Comparison of ENCODE assay signal across 20 cellular contexts in genomic region chr7:55505259-55505658, GRCh38.
DNase-seq lines count a peak whose midpoint lies in the region; ATAC-seq and TF ChIP-seq lines count a peak whose summit lies in the region.
"Had no signal": no experiment of that assay in that cellular context is flagged by ENCODE, and none has a peak within 500 bp of the region (broad histone marks: within the 10 kb centered on the region; RNA-seq: fewer than 3 reads in every experiment).

No MANE protein-coding gene starts in this region.

- no peak for ATAC-seq in activated CD4-positive, alpha-beta T cell treated with anti-CD3 and anti-CD28 coated beads for 36 hours
- ATAC-seq in psoas muscle (peak; percentile 61 to 80 (median 72)), left colon (no peak)

- intact Hi-C loops in activated CD4-positive, alpha-beta T cell treated with anti-CD3 and anti-CD28 coated beads for 36 hours (cut with DNase I, micrococcal nuclease): no loop called here
- intact Hi-C loops in psoas muscle (cut with DNase I): no loop called here
- intact Hi-C loops in left colon (cut with DNase I, micrococcal nuclease): no loop called here

- peaks cover 68% of the 10 kb centered on the region for H3F3A ChIP-seq in MM.1S (ENCODE audit: insufficient read depth, low read length)

- peaks cover 17% of the 10 kb centered on the region for H3K36me3 ChIP-seq in MM.1S (replicated peaks; ENCODE audit: insufficient read depth, low read length)
- no peaks in the 10 kb centered on the region for H3K36me3 ChIP-seq in brain microvascular endothelial cell (replicated peaks)
- H3K36me3 ChIP-seq in psoas muscle (ENCODE audit: insufficient read depth in 1 of 2, low read depth in 1 of 2): no peaks in the 10 kb centered on the region
- H3K36me3 ChIP-seq: BE2C, right atrium auricular region had no signal

- no peak overlapping the region for H3K4me3 Mint-ChIP-seq in activated CD4-positive, alpha-beta T cell treated with anti-CD3 and anti-CD28 coated beads for 36 hours
- H3K4me3 Mint-ChIP-seq: brain had no signal

- H3K9me3 ChIP-seq in MM.1S (replicated peaks; ENCODE audit: insufficient read depth, low read length) (no peaks in the 10 kb centered on the region), psoas muscle (no peaks in the 10 kb centered on the region)
- H3K9me3 ChIP-seq: BE2C, right atrium auricular region had no signal

- H3K27me3 ChIP-seq in MM.1S (replicated peaks; ENCODE audit: insufficient read depth, low read length) (no peaks in the 10 kb centered on the region), brain microvascular endothelial cell (replicated peaks) (no peaks in the 10 kb centered on the region), psoas muscle (ENCODE audit: insufficient read depth in 3 of 3, low read length in 2 of 3) (no peaks in the 10 kb centered on the region)
- H3K27me3 ChIP-seq: BE2C, right atrium auricular region had no signal

- no peak overlapping the region for H3K9ac ChIP-seq in MM.1S (ENCODE audit: low read length)

- H3K4me2 ChIP-seq in MM.1S (ENCODE audit: low read depth, low read length): peak overlapping the region; percentile 33; the same call in 1 of the 2 replicates

- H3K4me1 ChIP-seq in MM.1S (ENCODE audit: low read length) (peaks cover 90% of the 10 kb centered on the region), psoas muscle (peaks cover 75% of the 10 kb centered on the region)

- H2AFZ ChIP-seq in MM.1S (ENCODE audit: low read length): no peak overlapping the region

- TF ChIP-seq CTCF in MM.1S (IDR thresholded peaks at IDR 0.05; ENCODE audit: low read length): no peak
- TF ChIP-seq CTCF in brain microvascular endothelial cell (IDR thresholded peaks at IDR 0.05; ENCODE audit: low read depth, low read length, missing control alignments): no peak
- no peak for TF ChIP-seq CTCF in psoas muscle (IDR thresholded peaks at IDR 0.05)

- in situ Hi-C loops in brain microvascular endothelial cell (cut with HindIII; ENCODE audit: low pct_ligation_motif_present, low sequenced_read_pairs): no loop called here

- no peaks in the 10 kb centered on the region for H4K20me1 ChIP-seq in MM.1S (ENCODE audit: insufficient read depth, low read length)

- peaks cover 76% of the 10 kb centered on the region for H3K4me1 Mint-ChIP-seq in activated CD4-positive, alpha-beta T cell treated with anti-CD3 and anti-CD28 coated beads for 36 hours

- H3K9me2 ChIP-seq in MM.1S (replicated peaks; ENCODE audit: insufficient read depth, low read length): no peaks in the 10 kb centered on the region

- peaks cover 84% of the 10 kb centered on the region for H3K79me2 ChIP-seq in MM.1S (ENCODE audit: low read length)

- H3K27ac ChIP-seq in MM.1S (ENCODE audit: low read length) (peak overlapping the region; percentile 90), brain microvascular endothelial cell (peak overlapping the region; percentile 10), psoas muscle (peak overlapping the region; percentile 70)
- H3K27ac ChIP-seq: right atrium auricular region had no signal

- no peaks in the 10 kb centered on the region for H3K9me3 Mint-ChIP-seq in activated CD4-positive, alpha-beta T cell treated with anti-CD3 and anti-CD28 coated beads for 36 hours (ENCODE audit: low read depth)
- H3K9me3 Mint-ChIP-seq: brain had no signal

- no peaks in the 10 kb centered on the region for H3K27me3 Mint-ChIP-seq in activated CD4-positive, alpha-beta T cell treated with anti-CD3 and anti-CD28 coated beads for 36 hours
- H3K27me3 Mint-ChIP-seq: brain had no signal

- WGBS in psoas muscle, 3 donors: 34 to 77% (median 36%) methylated on average over 8 of the region's 8 CpGs

- CTCF ChIA-PET in activated CD4-positive, alpha-beta T cell treated with anti-CD3 and anti-CD28 coated beads for 36 hours (lab: Charles Lee): interaction anchor here (1.6 kb wide), 1 partner anchor 29 kb away, joined by 5 read pairs; no protein-coding TSS in a partner anchor

- H3K36me3 Mint-ChIP-seq in activated CD4-positive, alpha-beta T cell treated with anti-CD3 and anti-CD28 coated beads for 36 hours (ENCODE audit: low read depth): peaks cover 25% of the 10 kb centered on the region

- peak overlapping the region; percentile 72 for H3K27ac Mint-ChIP-seq in activated CD4-positive, alpha-beta T cell treated with anti-CD3 and anti-CD28 coated beads for 36 hours

- DNase-seq in activated CD4-positive, alpha-beta T cell treated with anti-CD3 and anti-CD28 coated beads for 36 hours: no peak
- no peak for DNase-seq in activated CD4-positive, alpha-beta T cell treated with anti-CD3 and anti-CD28 coated beads, Interleukin-2, amount 50 U/mL, for 1 hour
- DNase-seq in MM.1S: no peak
- no peak for DNase-seq in brain microvascular endothelial cell
- no peak for DNase-seq in psoas muscle
- DNase-seq in left colon: no peak
- DNase-seq in NCI-H2196 treated with DMSO at 0.1 percent for 48 hours (lab: John Stamatoyannopoulos, UW; ENCODE audit: unreplicated experiment): no peak
- no peak for DNase-seq in GF-D8 (lab: John Stamatoyannopoulos, UW)
- DNase-seq: activated CD8-positive, alpha-beta memory T cell treated with anti-CD3 and anti-CD28 coated beads for 24 hours; BE2C; cortex of kidney; NCI-H1105; NCI-H2081 treated with DMSO at 0.1 percent for 48 hours; NCI-H510A treated with DMSO at 0.1 percent for 48 hours; occipital lobe; OCI-M1; SIG-M5; T-helper 2 cell had no signal

- POLR2A ChIA-PET in activated CD4-positive, alpha-beta T cell treated with anti-CD3 and anti-CD28 coated beads for 36 hours (lab: Charles Lee): no interaction called here

- H3K4me3 ChIP-seq in MM.1S (ENCODE audit: low read length): no peak overlapping the region
- H3K4me3 ChIP-seq in brain microvascular endothelial cell (ENCODE audit: low read depth, low read length): no peak overlapping the region
- peak overlapping the region; percentile 0 for H3K4me3 ChIP-seq in psoas muscle
- H3K4me3 ChIP-seq: right atrium auricular region had no signal

Comparison
In these comparisons a context has a peak if more than half of its experiments do, and no peak if none do; other contexts are left out.
1. ATAC-seq: peak in psoas muscle (4 of 4); none in activated CD4-positive, alpha-beta T cell treated with anti-CD3 and anti-CD28 coated beads for 36 hours (single experiment) and left colon (single experiment).
2. H3K27ac ChIP-seq: peak in every context shown above with its lines; median percentile 90 in MM.1S; 70 in psoas muscle; 10 in brain microvascular endothelial cell.